ENCODE assay signal across 17 cellular contexts in genomic region chr1:229067546-229067945, GRCh38.
DNase-seq lines count a peak whose midpoint lies in the region; ATAC-seq, FAIRE-seq and TF ChIP-seq lines count a peak whose summit lies in the region.
"Had no signal": no experiment of that assay in that cellular context is flagged by ENCODE, and none has a peak within 500 bp of the region (broad histone marks: within the 10 kb centered on the region; RNA-seq: fewer than 3 reads in every experiment).

No MANE protein-coding gene starts in this region.

- peaks cover 0 to 2% of the 10 kb centered on the region in 2 donors for H3K36me3 Mint-ChIP-seq in CD14-positive monocyte
- H3K36me3 Mint-ChIP-seq: CD4-positive, alpha-beta memory T cell had no signal

- POLR2A ChIA-PET in A549 (lab: Yijun Ruan, JAX) (interaction anchor here (1.0 kb wide), 1 partner anchor 39 kb away, joined by 4 read pairs; no protein-coding TSS in a partner anchor), H1 (lab: Charles Lee; ENCODE audit: partially characterized antibody) (no interaction called here)

- WGBS in A549 (ENCODE audit: missing lambda C conversion rate): 90% methylated on average over 5 of the region's 5 CpGs
- WGBS in H1 (ENCODE audit: extremely low coverage in 1 of 2, insufficient coverage in 1 of 2, insufficient read length in 1 of 2, insufficient replicate concordance in 2 of 2, low coverage in 1 of 2, low lambda C conversion rate in 2 of 2, missing lambda C conversion rate in 1 of 2), 2 experiments: 98% methylated on average over 5 of the region's 5 CpGs; no CpG with 5 or more reads in 1 of the 2 experiments
- no CpG with 5 or more reads among the region's 5 CpGs for WGBS in trophoblast cell (ENCODE audit: extremely low coverage, insufficient coverage, insufficient read length)

- in situ Hi-C loops in G401 (cut with HindIII; ENCODE audit: low sequenced_read_pairs): no loop called here

- intact Hi-C loops in CD14-positive monocyte (cut with micrococcal nuclease): loop anchor here (5.0 kb wide), 3 partner anchors 40 to 80 kb away; no protein-coding TSS in a partner anchor

- no peak for TF ChIP-seq RAD21 in A549 (conservative IDR thresholded peaks at IDR 0.05 in 1 of 2, IDR thresholded peaks at IDR 0.05 in 1 of 2)
- no peak for TF ChIP-seq RAD21 in H1 (IDR thresholded peaks at IDR 0.05 in 1 of 2, conservative IDR thresholded peaks at IDR 0.05 in 1 of 2; ENCODE audit: low read depth in 2 of 2, low read length in 2 of 2)

- H4K5ac ChIP-seq in H1 (ENCODE audit: insufficient read length, low read depth, low read length): no peak overlapping the region

- H3K79me1 ChIP-seq in H1 (ENCODE audit: low read depth, low read length) (no peaks in the 10 kb centered on the region), trophoblast cell (ENCODE audit: low read length) (peaks cover 3% of the 10 kb centered on the region)

- H2BK12ac ChIP-seq in H1 (ENCODE audit: low read depth, low read length): 0 out of 2 replicates have a peak overlapping the region, but pooled peaks have one; percentile 39
- H2BK12ac ChIP-seq in trophoblast cell (ENCODE audit: low read length): no peak overlapping the region

- no peak overlapping the region for H3K56ac ChIP-seq in H1 (replicated peaks; ENCODE audit: insufficient read length, low read depth, low read length)

- H3K27ac Mint-ChIP-seq in CD14-positive monocyte: peak overlapping the region; percentile 91 to 96 (median 94)

- H3K9ac ChIP-seq in H1 (replicated peaks in 1 of 4; ENCODE audit: extremely low read depth in 1 of 4, low read depth in 3 of 4, low read length in 3 of 4) (no peak overlapping the region), trophoblast cell (ENCODE audit: low read length) (no peak overlapping the region)

- H4K8ac ChIP-seq in H1 (ENCODE audit: extremely low read depth, insufficient read depth, low read length) (no peak overlapping the region), trophoblast cell (ENCODE audit: low read depth, low read length) (no peak overlapping the region)

- H3K79me2 ChIP-seq in H1 (ENCODE audit: control insufficient read depth in 1 of 2, insufficient read depth in 2 of 2, low read length in 2 of 2): no peaks in the 10 kb centered on the region
- no peaks in the 10 kb centered on the region for H3K79me2 ChIP-seq in trophoblast cell (ENCODE audit: control insufficient read depth, insufficient read depth, low read length, poor library complexity)

- CTCF ChIA-PET in A549 (lab: Yijun Ruan, JAX) (interaction anchor here (0.6 to 2.2 kb wide), 5 partner anchors 12 to 333 kb away, joined by 3 to 5 read pairs (median 4); no protein-coding TSS in a partner anchor), H1 (lab: Charles Lee; ENCODE audit: partially characterized antibody) (no interaction called here)

- H3K9me3 Mint-ChIP-seq in CD14-positive monocyte: no peaks in the 10 kb centered on the region
- H3K9me3 Mint-ChIP-seq: CD4-positive, alpha-beta memory T cell had no signal

- no peaks in the 10 kb centered on the region for H3K23me2 ChIP-seq in H1 (ENCODE audit: low read depth, low read length)

- DNase-seq in A549 (ENCODE audit: low read depth in 1 of 2, low spot score in 1 of 2) (no peak), CD14-positive monocyte (ENCODE audit: low spot score) (no peak), H1 (ENCODE audit: low read depth in 1 of 2, low spot score in 2 of 2) (no peak), trophoblast cell (no peak), G401 (ENCODE audit: low spot score) (no peak), NCI-H1105 treated with DMSO at 0.1 percent for 48 hours (lab: John Stamatoyannopoulos, UW) (no peak), H4 (ENCODE audit: low spot score) (no peak)
- DNase-seq in stimulated activated CD4-positive, alpha-beta T cell treated with anti-CD3 and anti-CD28 coated beads, Interleukin-4, amount 100 ng/mL, for 24 hours: no peak
- DNase-seq: Calu3; CD4-positive, alpha-beta memory T cell; NCI-H1092; NCI-H2107; NCI-H226; NCI-H524 treated with DMSO at 0.1 percent for 48 hours had no signal

- no peak overlapping the region for H2BK15ac ChIP-seq in H1 (ENCODE audit: low read length)

- FAIRE-seq in A549 (lab: Jason Lieb, UNC) (no peak), H1 (lab: Jason Lieb, UNC) (no peak)
- FAIRE-seq: GM19239 had no signal

- no peak for TF ChIP-seq CTCF in A549 (IDR thresholded peaks at IDR 0.05)
- no peak for TF ChIP-seq CTCF in CD14-positive monocyte (IDR thresholded peaks at IDR 0.05)
- TF ChIP-seq CTCF in H1 (IDR thresholded peaks at IDR 0.05; ENCODE audit: control extremely low read depth in 1 of 3, insufficient read depth in 1 of 3, low read depth in 1 of 3, low read length in 3 of 3): no peak

- peaks cover 96% of the 10 kb centered on the region for H3K4me1 Mint-ChIP-seq in CD14-positive monocyte

- H3K4ac ChIP-seq in H1 (replicated peaks; ENCODE audit: insufficient read length, low read depth, low read length) (no peak overlapping the region), trophoblast cell (ENCODE audit: low read depth, low read length) (no peak overlapping the region)

- H3K9me3 ChIP-seq in A549 (no peaks in the 10 kb centered on the region), H1 (ENCODE audit: insufficient read depth in 2 of 2, low read depth in 1 of 2, low read length in 1 of 2) (no peaks in the 10 kb centered on the region), trophoblast cell (ENCODE audit: insufficient read depth, low read depth, low read length) (no peaks in the 10 kb centered on the region)
- H3K9me3 ChIP-seq: SJSA1 had no signal

- H3K27ac ChIP-seq in A549 (peak overlapping the region; percentile 11 to 37; a peak in 4 of 6 replicates), H1 (ENCODE audit: low read depth, low read length) (no peak overlapping the region), trophoblast cell (ENCODE audit: low read depth, low read length) (no peak overlapping the region)
- H3K27ac ChIP-seq: SJSA1 had no signal

- H3K4me3 ChIP-seq in A549: no peak overlapping the region
- no peak overlapping the region for H3K4me3 ChIP-seq in H1 (ENCODE audit: extremely low read depth in 1 of 4, insufficient read depth in 2 of 4, low read depth in 3 of 4, low read length in 4 of 4)
- H3K4me3 ChIP-seq in trophoblast cell (ENCODE audit: low read depth, low read length): no peak overlapping the region
- H3K4me3 ChIP-seq: SJSA1 had no signal

- H3K27me3 ChIP-seq in H1 (replicated peaks in 1 of 4; ENCODE audit: control insufficient read depth in 3 of 4, extremely low read depth in 1 of 4, insufficient read depth in 3 of 4, low read length in 3 of 4) (no peaks in the 10 kb centered on the region; a peak in 1 of 7 replicates), trophoblast cell (ENCODE audit: insufficient read depth, low read length) (no peaks in the 10 kb centered on the region)
- H3K27me3 ChIP-seq: SJSA1 had no signal

- H2AK5ac ChIP-seq in H1 (ENCODE audit: low read depth, low read length) (no peak overlapping the region), trophoblast cell (ENCODE audit: low read length) (peak overlapping the region; percentile 11)

- no peak overlapping the region for H2BK20ac ChIP-seq in H1 (ENCODE audit: low read length)

- H3K4me1 ChIP-seq in A549: peaks cover 53% of the 10 kb centered on the region
- H3K4me1 ChIP-seq in H1 (replicated peaks in 1 of 4; ENCODE audit: control insufficient read depth in 3 of 4, insufficient read depth in 4 of 4, low read length in 3 of 4): peaks cover 0 to 3% (median under 1%) of the 10 kb centered on the region in 4 experiments; a peak in 2 of 7 replicates
- H3K4me1 ChIP-seq in trophoblast cell (ENCODE audit: control insufficient read depth in 1 of 2, insufficient read depth in 2 of 2, low read length in 2 of 2): peaks cover 8% of the 10 kb centered on the region in 2 experiments

- no peaks in the 10 kb centered on the region for H3K36me3 ChIP-seq in H1 (ENCODE audit: control insufficient read depth in 2 of 4, insufficient read depth in 4 of 4, low read length in 3 of 4)
- H3K36me3 ChIP-seq in trophoblast cell (ENCODE audit: control insufficient read depth in 1 of 2, insufficient read depth in 2 of 2, low read length in 2 of 2): no peaks in the 10 kb centered on the region
- H3K36me3 ChIP-seq: SJSA1 had no signal

- H3K14ac ChIP-seq in H1 (ENCODE audit: insufficient read length) (no peak overlapping the region), trophoblast cell (ENCODE audit: low read length) (no peak overlapping the region)

- TF ChIP-seq EP300 in A549 (IDR thresholded peaks at IDR 0.05): no peak
- no peak for TF ChIP-seq EP300 in H1 (IDR thresholded peaks at IDR 0.05; ENCODE audit: borderline replicate concordance in 1 of 2, low read depth in 2 of 2, low read length in 2 of 2)

- no peak overlapping the region for H4K12ac ChIP-seq in trophoblast cell (ENCODE audit: low read depth, low read length)

- no peaks in the 10 kb centered on the region for H4K20me1 ChIP-seq in H1 (replicated peaks in 1 of 2; ENCODE audit: control insufficient read depth in 1 of 2, insufficient read depth in 2 of 2, low read length in 2 of 2)

- H2BK5ac ChIP-seq in H1 (ENCODE audit: low read depth, low read length): no peak overlapping the region
- H2BK5ac ChIP-seq in trophoblast cell (ENCODE audit: low read depth, low read length, poor library complexity): no peak overlapping the region

- H3K4me2 ChIP-seq in A549 (no peak overlapping the region), H1 (ENCODE audit: insufficient read depth in 1 of 2, low read depth in 2 of 2, low read length in 2 of 2) (no peak overlapping the region), trophoblast cell (ENCODE audit: low read length) (no peak overlapping the region)

- H3K27me3 Mint-ChIP-seq in CD14-positive monocyte (ENCODE audit: low read depth in 3 of 3): peaks cover 0 to 2% (median 0%) of the 10 kb centered on the region in 3 donors
- H3K27me3 Mint-ChIP-seq: CD4-positive, alpha-beta memory T cell had no signal

- H2BK120ac ChIP-seq in H1 (replicated peaks; ENCODE audit: low read depth, low read length) (no peak overlapping the region), trophoblast cell (ENCODE audit: insufficient read depth, low read length, poor library complexity) (no peak overlapping the region)

- no peak overlapping the region for H4K91ac ChIP-seq in H1 (replicated peaks; ENCODE audit: insufficient read length, low read length)
- H4K91ac ChIP-seq in trophoblast cell (ENCODE audit: low read depth, low read length): no peak overlapping the region

- no peak for ATAC-seq in A549
- ATAC-seq: HCT116 had no signal

- H3K23ac ChIP-seq in H1 (ENCODE audit: insufficient read length): no peak overlapping the region
- no peak overlapping the region for H3K23ac ChIP-seq in trophoblast cell (ENCODE audit: low read length)

- H2AFZ ChIP-seq in H1 (ENCODE audit: low read length) (no peak overlapping the region), trophoblast cell (ENCODE audit: insufficient read depth, low read length, poor library complexity) (peak overlapping the region; percentile 9)

- no peak overlapping the region for H3K18ac ChIP-seq in H1 (ENCODE audit: extremely low read depth, low read length)
- no peak overlapping the region for H3K18ac ChIP-seq in trophoblast cell (ENCODE audit: low read length)

- H3K4me3 Mint-ChIP-seq in CD14-positive monocyte: peak overlapping the region in 1 of 2 donors; percentile 67

- TF ChIP-seq POLR2A in A549 (IDR thresholded peaks at IDR 0.05; ENCODE audit: low read length): no peak
- no peak for TF ChIP-seq POLR2A in H1 (IDR thresholded peaks at IDR 0.05; ENCODE audit: control extremely low read depth in 1 of 2, low read depth in 2 of 2, low read length in 2 of 2)

TF ChIP-seq in A549, 52 proteins besides CTCF, POLR2A, EP300 and RAD21 (continues in another document):
- no peak for TF ChIP-seq KDM1A (IDR thresholded peaks at IDR 0.05; ENCODE audit: low read depth)

Comparison
In these comparisons a context has a peak if more than half of its experiments do, and no peak if none do; other contexts are left out.
1. H3K27ac ChIP-seq: peak in A549 (2 of 2); none in H1 (single experiment) and trophoblast cell (single experiment).